Comparison of ENCODE assay signal across 27 cellular contexts in the genomic region with DNA sequence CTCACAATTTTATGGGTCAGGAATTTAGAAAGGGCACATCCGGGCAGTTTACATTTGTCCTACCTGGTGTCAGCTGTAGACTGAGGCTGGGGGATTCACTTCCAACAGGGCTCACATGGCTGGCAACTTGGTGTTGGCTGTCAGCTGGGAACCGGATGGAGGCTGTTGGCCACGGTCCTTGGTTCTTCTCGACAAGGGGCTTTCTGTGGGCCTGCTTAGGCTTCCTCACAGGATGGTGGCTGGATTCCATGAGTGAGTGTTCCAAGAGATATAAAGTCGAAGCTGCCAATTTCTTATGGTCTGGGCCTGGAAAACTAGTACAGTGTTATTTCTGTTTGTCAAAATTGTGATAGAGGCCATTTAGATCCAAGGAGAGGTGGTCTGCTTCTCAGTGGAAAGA.
"Had no signal": no experiment of that assay in that cellular context is flagged by ENCODE, and none has a peak within 500 bp of the region (broad histone marks: within the 10 kb centered on the region; RNA-seq: fewer than 3 reads in every experiment).

No MANE protein-coding gene starts in this region.

- H3K79me2 ChIP-seq: hepatocyte had no signal

- H3K4me2 ChIP-seq: hepatocyte, smooth muscle cell had no signal

- H3K27ac Mint-ChIP-seq: mesothelial cell of epicardium; naive B cell; natural killer cell; nephron progenitor cell; stimulated activated memory B cell treated with anti-CD40 and anti-IgM and Interleukin-4, amounts not matched to agents 10 μg/mL and 1 μg/mL and 100 μg/mL, for 72 hours; stimulated activated naive CD8-positive, alpha-beta T cell treated with anti-CD3 and anti-CD28 coated beads, Interleukin-15, amount 100 ng/mL, for 72 hours had no signal

- H3K4me1 Mint-ChIP-seq: mesothelial cell of epicardium; naive B cell; natural killer cell; nephron progenitor cell; stimulated activated memory B cell treated with anti-CD40 and anti-IgM and Interleukin-4, amounts not matched to agents 10 μg/mL and 1 μg/mL and 100 μg/mL, for 72 hours; stimulated activated naive CD8-positive, alpha-beta T cell treated with anti-CD3 and anti-CD28 coated beads, Interleukin-15, amount 100 ng/mL, for 72 hours had no signal

- H3K27ac ChIP-seq: heart right ventricle, hepatocyte, pancreas, prostate gland, right lobe of liver, transverse colon, upper lobe of left lung, vagina had no signal

- H3K36me3 Mint-ChIP-seq: mesothelial cell of epicardium; naive B cell; natural killer cell; stimulated activated memory B cell treated with anti-CD40 and anti-IgM and Interleukin-4, amounts not matched to agents 10 μg/mL and 1 μg/mL and 100 μg/mL, for 72 hours had no signal

- H3K4me1 ChIP-seq: heart right ventricle, pancreas, prostate gland, transverse colon, upper lobe of left lung, vagina had no signal

- H3K9me3 Mint-ChIP-seq: mesothelial cell of epicardium; natural killer cell; nephron progenitor cell; stimulated activated memory B cell treated with anti-CD40 and anti-IgM and Interleukin-4, amounts not matched to agents 10 μg/mL and 1 μg/mL and 100 μg/mL, for 72 hours; stimulated activated naive CD8-positive, alpha-beta T cell treated with anti-CD3 and anti-CD28 coated beads, Interleukin-15, amount 100 ng/mL, for 72 hours had no signal

- H3K36me3 ChIP-seq: heart right ventricle, pancreas, prostate gland, right lobe of liver, transverse colon, upper lobe of left lung, vagina had no signal

- H3K4me3 Mint-ChIP-seq: mesothelial cell of epicardium; naive B cell; natural killer cell; nephron progenitor cell; stimulated activated memory B cell treated with anti-CD40 and anti-IgM and Interleukin-4, amounts not matched to agents 10 μg/mL and 1 μg/mL and 100 μg/mL, for 72 hours; stimulated activated naive CD8-positive, alpha-beta T cell treated with anti-CD3 and anti-CD28 coated beads, Interleukin-15, amount 100 ng/mL, for 72 hours had no signal

- H3K4me3 ChIP-seq: heart right ventricle, hepatocyte, lung, pancreas, prostate gland, right lobe of liver, smooth muscle cell, transverse colon, upper lobe of left lung, vagina had no signal

- H3K27me3 ChIP-seq: heart right ventricle, pancreas, right lobe of liver, transverse colon, upper lobe of left lung, vagina had no signal

- DNase-seq: islet precursor cell; mesendoderm; naive B cell; natural killer cell; nephron progenitor cell; nucleus accumbens; pancreas; retina; right lobe of liver; stimulated activated CD4-positive, alpha-beta T cell treated with anti-CD3 and anti-CD28 coated beads, Interleukin-1b, Interleukin-23, amount 100 ng/mL, for 48 hours; stimulated activated CD4-positive, alpha-beta T cell treated with anti-CD3 and anti-CD28 coated beads, Interleukin-2, amount 100 ng/mL, for 48 hours; stimulated activated CD4-positive, alpha-beta T cell treated with anti-CD3 and anti-CD28 coated beads, Interleukin-4, amount 100 ng/mL, for 4 hours; stimulated activated CD8-positive, alpha-beta memory T cell treated with anti-CD3 and anti-CD28 coated beads, Interleukin-4, amount 100 ng/mL, for 48 hours; stimulated activated naive CD4-positive, alpha-beta T cell treated with Interleukin-2 at 50 U/mL for 16 hours; stimulated activated naive CD8-positive, alpha-beta T cell treated with anti-CD3 and anti-CD28 coated beads, Interleukin-15, amount 100 ng/mL, for 72 hours; substantia nigra; transverse colon; upper lobe of left lung had no signal

- H3K9me3 ChIP-seq: heart right ventricle, pancreas, prostate gland, right lobe of liver, transverse colon, upper lobe of left lung, vagina had no signal

- H2AFZ ChIP-seq: hepatocyte had no signal

- ATAC-seq: left lobe of liver; natural killer cell; pancreas; right lobe of liver; stimulated activated memory B cell treated with anti-CD40 and anti-IgM and Interleukin-4, amounts not matched to agents 10 μg/mL and 1 μg/mL and 100 μg/mL, for 72 hours; stimulated activated naive CD8-positive, alpha-beta T cell treated with anti-CD3 and anti-CD28 coated beads, Interleukin-15, amount 100 ng/mL, for 72 hours had no signal
